ENCODE assay signal across 23 cellular contexts in the genomic region with DNA sequence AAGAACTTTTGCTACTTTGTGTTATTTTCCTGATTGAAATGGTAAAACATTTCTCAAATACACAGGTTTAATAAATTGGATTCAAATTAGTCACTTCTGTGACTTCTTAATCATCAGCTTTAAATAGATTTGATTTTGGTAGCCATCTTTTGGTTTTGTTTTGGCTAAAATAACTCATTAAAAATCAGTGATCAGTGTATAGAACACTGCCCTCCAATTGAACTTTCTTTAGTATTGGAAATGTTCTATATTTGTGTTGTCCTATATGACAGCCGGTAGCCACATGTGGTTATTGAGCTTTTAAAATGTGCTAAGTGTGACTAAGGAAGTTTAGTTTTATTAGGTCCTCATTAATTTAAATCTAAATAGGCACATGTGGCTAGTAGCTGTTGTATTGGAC.
"Had no signal": no experiment of that assay in that cellular context is flagged by ENCODE, and none has a peak within 500 bp of the region (broad histone marks: within the 10 kb centered on the region; RNA-seq: fewer than 3 reads in every experiment).

No MANE protein-coding gene starts in this region.

- H3K9me3 Mint-ChIP-seq: activated B cell treated with CpG ODN at 0.5 μM for 24 hours; activated naive CD4-positive, alpha-beta T cell treated with anti-CD3 and anti-CD28 coated beads, Interleukin-2, amount 50 U/mL, for 72 hours had no signal

- H3K4me1 ChIP-seq: adrenal gland, breast epithelium, esophagus muscularis mucosa, gastroesophageal sphincter, tibial artery had no signal

- H3K36me3 ChIP-seq: adrenal gland, breast epithelium had no signal

- H3K27me3 Mint-ChIP-seq: activated B cell treated with CpG ODN at 0.5 μM for 24 hours; dendritic cell treated with granulocyte-macrophage colony-stimulating factor and Interleukin-4, amounts not matched to agents 40 ng/mL and 50 ng/mL, for 4 days; progenitor cell of endocrine pancreas had no signal

- ATAC-seq: activated naive CD4-positive, alpha-beta T cell treated with anti-CD3 and anti-CD28 coated beads, Interleukin-2, amount 50 U/mL, for 72 hours; gastroesophageal sphincter; heart left ventricle; left ventricle myocardium superior; stimulated activated naive CD8-positive, alpha-beta T cell treated with anti-CD3 and anti-CD28 coated beads, Interleukin-15, Interleukin-2, amounts not matched to agents 100 U/mL and 50 U/mL, for 24 hours had no signal

- DNase-seq: activated B cell treated with CpG ODN at 0.5 μM for 24 hours; activated CD8-positive, alpha-beta memory T cell treated with anti-CD3 and anti-CD28 coated beads for 24 hours; activated CD8-positive, alpha-beta memory T cell treated with anti-CD3 and anti-CD28 coated beads, Interleukin-2, amount 50 U/mL, for 48 hours; activated gamma-delta T cell; adrenal gland; cerebellar nuclear complex; effector CD8-positive, alpha-beta T cell; heart left ventricle; left ventricle myocardium superior; stimulated activated CD4-positive, alpha-beta T cell treated with anti-CD3 and anti-CD28 coated beads, Interleukin-2, amount 100 ng/mL, for 24 hours; stimulated activated naive CD8-positive, alpha-beta T cell treated with anti-CD3 and anti-CD28 coated beads, Interleukin-15, Interleukin-2, amounts not matched to agents 100 U/mL and 50 U/mL, for 24 hours; substantia nigra; T-helper 9 cell; tibial artery had no signal

- H3K27me3 ChIP-seq: adrenal gland, breast epithelium, esophagus muscularis mucosa, gastroesophageal sphincter, heart left ventricle, tibial artery had no signal

- H3K9me3 ChIP-seq: adrenal gland, breast epithelium, esophagus muscularis mucosa, gastroesophageal sphincter, heart left ventricle, tibial artery had no signal

- H3K4me3 Mint-ChIP-seq: activated B cell treated with CpG ODN at 0.5 μM for 24 hours; dendritic cell treated with granulocyte-macrophage colony-stimulating factor and Interleukin-4, amounts not matched to agents 40 ng/mL and 50 ng/mL, for 4 days; neural crest cell had no signal

- FAIRE-seq: astrocyte, endothelial cell of umbilical vein had no signal

- H3K27ac Mint-ChIP-seq: activated B cell treated with CpG ODN at 0.5 μM for 24 hours; activated naive CD4-positive, alpha-beta T cell treated with anti-CD3 and anti-CD28 coated beads, Interleukin-2, amount 50 U/mL, for 72 hours; dendritic cell treated with granulocyte-macrophage colony-stimulating factor and Interleukin-4, amounts not matched to agents 40 ng/mL and 50 ng/mL, for 4 days; progenitor cell of endocrine pancreas had no signal

- H3K4me1 Mint-ChIP-seq: neural crest cell had no signal

- H3K4me3 ChIP-seq: adrenal gland, breast epithelium, esophagus muscularis mucosa, gastroesophageal sphincter, heart left ventricle, tibial artery had no signal

- H3K27ac ChIP-seq: adrenal gland, breast epithelium, esophagus muscularis mucosa, gastroesophageal sphincter, heart left ventricle, tibial artery had no signal
